5 cellular contexts compared by ENCODE assay signal in the genomic region with DNA sequence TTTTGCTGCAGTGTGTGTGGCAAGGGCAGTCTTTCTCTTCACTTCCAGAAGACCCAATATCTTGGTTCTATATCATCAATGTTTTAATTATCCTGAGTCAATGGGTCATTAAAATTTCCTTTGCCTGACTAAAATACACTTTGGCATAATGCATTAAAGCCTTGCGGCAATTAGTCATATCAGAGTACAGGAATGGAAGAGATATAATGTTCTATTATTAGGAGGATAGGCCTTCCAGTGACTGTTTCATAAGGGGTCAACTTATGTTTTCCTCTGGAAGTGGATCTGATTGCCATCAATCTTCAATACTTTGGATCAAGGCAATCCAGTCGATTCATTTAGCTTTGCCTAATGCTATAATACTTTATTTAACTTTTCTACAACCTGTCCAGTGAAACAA.
"Had no signal": no experiment of that assay in that cellular context is flagged by ENCODE, and none has a peak within 500 bp of the region (broad histone marks: within the 10 kb centered on the region; RNA-seq: fewer than 3 reads in every experiment).

No MANE protein-coding gene starts in this region.

- DNase-seq: H9, HCEC 1CT had no signal

- ATAC-seq: GM23338, HepG2 had no signal

- H3K4me3 ChIP-seq: GM23338 had no signal

- H3K27ac ChIP-seq: HL-60 had no signal
